Comparison of ENCODE assay signal across 23 cellular contexts in genomic region chr11:64482588-64482987, GRCh38.
"Had no signal": no experiment of that assay in that cellular context is flagged by ENCODE, and none has a peak within 500 bp of the region (broad histone marks: within the 10 kb centered on the region; RNA-seq: fewer than 3 reads in every experiment).

No MANE protein-coding gene starts in this region.

- H3K4me1 Mint-ChIP-seq: naive thymus-derived CD4-positive, alpha-beta T cell; stimulated activated memory B cell treated with anti-CD40 and anti-IgM and Interleukin-4, amounts not matched to agents 10 μg/mL and 1 μg/mL and 100 μg/mL, for 72 hours had no signal

- ATAC-seq: effector memory CD8-positive, alpha-beta T cell; heart right ventricle; left ventricle myocardium superior; lower lobe of right lung; naive thymus-derived CD4-positive, alpha-beta T cell; psoas muscle; right cardiac atrium; stimulated activated memory B cell treated with anti-CD40 and anti-IgM and Interleukin-4, amounts not matched to agents 10 μg/mL and 1 μg/mL and 100 μg/mL, for 72 hours; stimulated activated naive CD8-positive, alpha-beta T cell treated with anti-CD3 and anti-CD28 coated beads, Interleukin-15, Interleukin-2, amounts not matched to agents 100 U/mL and 50 U/mL, for 24 hours had no signal

- DNase-seq: colonic mucosa; effector memory CD8-positive, alpha-beta T cell; erythroblast; esophagus squamous epithelium; foreskin melanocyte; glutamatergic neuron; heart right ventricle; hippocampal formation; left ventricle myocardium superior; lower lobe of right lung; naive thymus-derived CD4-positive, alpha-beta T cell; nephron progenitor cell; nucleus accumbens; psoas muscle; right cardiac atrium; sigmoid colon; spleen; stimulated activated CD4-positive, alpha-beta T cell treated with anti-CD3 and anti-CD28 coated beads, Interleukin-4, amount 100 ng/mL, for 4 hours; stimulated activated naive CD8-positive, alpha-beta T cell treated with anti-CD3 and anti-CD28 coated beads, Interleukin-15, Interleukin-2, amounts not matched to agents 100 U/mL and 50 U/mL, for 24 hours; substantia nigra; upper lobe of left lung had no signal

- H3K4me3 Mint-ChIP-seq: dendritic cell treated with granulocyte-macrophage colony-stimulating factor and Interleukin-4, amounts not matched to agents 40 ng/mL and 50 ng/mL, for 4 days; effector memory CD8-positive, alpha-beta T cell; naive thymus-derived CD4-positive, alpha-beta T cell; nephron progenitor cell; stimulated activated memory B cell treated with anti-CD40 and anti-IgM and Interleukin-4, amounts not matched to agents 10 μg/mL and 1 μg/mL and 100 μg/mL, for 72 hours had no signal

- H3K36me3 Mint-ChIP-seq: stimulated activated memory B cell treated with anti-CD40 and anti-IgM and Interleukin-4, amounts not matched to agents 10 μg/mL and 1 μg/mL and 100 μg/mL, for 72 hours had no signal

- H3K9me3 Mint-ChIP-seq: dendritic cell treated with granulocyte-macrophage colony-stimulating factor and Interleukin-4, amounts not matched to agents 40 ng/mL and 50 ng/mL, for 4 days; effector memory CD8-positive, alpha-beta T cell; naive thymus-derived CD4-positive, alpha-beta T cell; stimulated activated memory B cell treated with anti-CD40 and anti-IgM and Interleukin-4, amounts not matched to agents 10 μg/mL and 1 μg/mL and 100 μg/mL, for 72 hours had no signal

- H3K27ac Mint-ChIP-seq: dendritic cell treated with granulocyte-macrophage colony-stimulating factor and Interleukin-4, amounts not matched to agents 40 ng/mL and 50 ng/mL, for 4 days; effector memory CD8-positive, alpha-beta T cell; naive thymus-derived CD4-positive, alpha-beta T cell; nephron progenitor cell; stimulated activated memory B cell treated with anti-CD40 and anti-IgM and Interleukin-4, amounts not matched to agents 10 μg/mL and 1 μg/mL and 100 μg/mL, for 72 hours had no signal
